8 cellular contexts compared by ENCODE assay signal in the genomic region with DNA sequence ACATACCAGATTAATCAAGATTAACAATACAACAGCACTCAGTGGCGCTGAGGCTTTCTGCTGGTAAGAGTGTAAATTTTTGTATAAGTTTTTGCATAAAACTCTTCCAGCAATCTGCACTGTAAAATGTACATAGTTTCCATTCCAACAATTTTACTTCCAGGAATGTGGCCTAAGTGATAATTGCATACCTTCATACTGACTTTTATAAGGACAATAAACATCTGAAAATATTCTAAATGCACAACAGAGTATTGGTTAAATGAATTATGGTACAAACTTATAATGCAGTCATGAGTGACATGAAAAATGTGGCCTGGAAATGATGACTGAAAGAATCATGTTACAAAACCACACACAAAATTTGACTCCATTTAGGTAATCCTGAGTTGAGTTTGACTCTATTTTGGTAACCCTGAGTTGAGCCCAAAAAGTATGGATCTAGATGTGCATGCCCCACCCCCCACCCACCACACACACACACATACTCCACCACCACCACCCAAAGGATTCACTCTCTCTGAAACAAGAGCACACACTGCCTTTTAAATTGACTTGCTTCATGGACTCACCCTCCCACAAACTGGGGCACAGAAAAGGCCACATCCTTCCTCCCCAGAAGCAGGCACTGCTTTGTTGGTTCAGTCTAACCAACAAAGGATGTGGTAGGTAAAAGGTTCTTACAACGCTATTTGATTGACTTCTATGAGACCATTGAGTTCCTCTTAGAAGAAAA.
DNase-seq lines count a peak whose midpoint lies in the region; ATAC-seq and TF ChIP-seq lines count a peak whose summit lies in the region.

No MANE protein-coding gene starts in this region.

- H3K4me2 ChIP-seq in neural progenitor cell, result peak overlapping the region; percentile 36
- H3K4me2 ChIP-seq in mesendoderm (ENCODE audit: low read length), result no peak overlapping the region

- no peaks in the 10 kb centered on the region for H3K9me3 ChIP-seq in neural progenitor cell (ENCODE audit: low read depth)

- no peak overlapping the region for H2BK120ac ChIP-seq in mesendoderm (ENCODE audit: low read depth, low read length)

- no peak overlapping the region for H3K23ac ChIP-seq in mesendoderm (ENCODE audit: low read length)

- no peak overlapping the region for H3K27ac ChIP-seq in neural progenitor cell
- no peak overlapping the region for H3K27ac ChIP-seq in mesendoderm (ENCODE audit: low read depth, low read length)

- no peak overlapping the region for H3K4ac ChIP-seq in mesendoderm (ENCODE audit: low read depth, low read length)

- H3K9me3 Mint-ChIP-seq in activated T-helper 2 cell treated with anti-CD3 and anti-CD28 coated beads, Interferon-gamma antibody, Interleukin-2, Interleukin-4, amounts not matched to agents 10 μg/mL and 5 μg/mL and 100 μg/mL, durations not matched to agents 14 hours and 24 hours and 36 hours, result no peaks in the 10 kb centered on the region
- peaks cover 7% of the 10 kb centered on the region for H3K9me3 Mint-ChIP-seq in neural progenitor cell

- peaks cover 36% of the 10 kb centered on the region for H3K4me1 Mint-ChIP-seq in activated T-helper 2 cell treated with anti-CD3 and anti-CD28 coated beads, Interferon-gamma antibody, Interleukin-2, Interleukin-4, amounts not matched to agents 10 μg/mL and 5 μg/mL and 100 μg/mL, durations not matched to agents 14 hours and 24 hours and 36 hours (ENCODE audit: low read depth)
- peaks cover 6% of the 10 kb centered on the region for H3K4me1 Mint-ChIP-seq in neural progenitor cell

- peaks cover 33% of the 10 kb centered on the region for H3K36me3 Mint-ChIP-seq in activated T-helper 2 cell treated with anti-CD3 and anti-CD28 coated beads, Interferon-gamma antibody, Interleukin-2, Interleukin-4, amounts not matched to agents 10 μg/mL and 5 μg/mL and 100 μg/mL, durations not matched to agents 14 hours and 24 hours and 36 hours (ENCODE audit: low read depth)
- peaks cover 5% of the 10 kb centered on the region for H3K36me3 Mint-ChIP-seq in neural progenitor cell

- H3K4me3 Mint-ChIP-seq in activated T-helper 2 cell treated with anti-CD3 and anti-CD28 coated beads, Interferon-gamma antibody, Interleukin-2, Interleukin-4, amounts not matched to agents 10 μg/mL and 5 μg/mL and 100 μg/mL, durations not matched to agents 14 hours and 24 hours and 36 hours (ENCODE audit: low read depth), result no peak overlapping the region
- H3K4me3 Mint-ChIP-seq in neural progenitor cell, result no peak overlapping the region

- DNase-seq in Daoy (ENCODE audit: low read depth), result peak; percentile 96
- DNase-seq in NOMO-1 treated with dmso at 0.1 percent for 144 hours (lab: John Stamatoyannopoulos, UW; ENCODE audit: unreplicated experiment), result peak; percentile 63
- DNase-seq in activated T-helper 2 cell treated with anti-CD3 and anti-CD28 coated beads, Interferon-gamma antibody, Interleukin-2, Interleukin-4, amounts not matched to agents 10 μg/mL and 5 μg/mL and 100 μg/mL, durations not matched to agents 14 hours and 24 hours and 36 hours (ENCODE audit: low spot score), result peak; percentile 70
- DNase-seq in neural progenitor cell (ENCODE audit: low spot score), result peak; percentile 58
- no peak for DNase-seq in medulla oblongata (ENCODE audit: extremely low spot score)
- DNase-seq in midbrain (lab: John Stamatoyannopoulos, UW), result no peak
- DNase-seq in mesendoderm, result no peak

- no peak overlapping the region for H4K8ac ChIP-seq in mesendoderm (ENCODE audit: low read depth, low read length)

- H3K79me1 ChIP-seq in mesendoderm (ENCODE audit: low read length), result no peaks in the 10 kb centered on the region

- no peak overlapping the region for H3K56ac ChIP-seq in mesendoderm (ENCODE audit: low read length)

- H4K5ac ChIP-seq in mesendoderm (ENCODE audit: low read length), result no peak overlapping the region

- no peak for TF ChIP-seq CTCF in neural progenitor cell (IDR thresholded peaks at IDR 0.05)

- H3K18ac ChIP-seq in mesendoderm (ENCODE audit: low read length), result no peak overlapping the region

- H3F3A ChIP-seq in neural progenitor cell (ENCODE audit: low read depth), result peaks cover 25% of the 10 kb centered on the region

- WGBS in mesendoderm (ENCODE audit: extremely low coverage, insufficient coverage, low lambda C conversion rate), result no CpG with 5 or more reads among the region's 2 CpGs

- H2AFZ ChIP-seq in neural progenitor cell (replicated peaks), result no peak overlapping the region

- H2BK5ac ChIP-seq in mesendoderm (ENCODE audit: low read length), result no peak overlapping the region

- H3K27me3 ChIP-seq in neural progenitor cell (no peaks in the 10 kb centered on the region), mesendoderm (ENCODE audit: insufficient read depth, low read length, poor library complexity) (no peaks in the 10 kb centered on the region)

- H3K9ac ChIP-seq in neural progenitor cell (no peak overlapping the region), mesendoderm (ENCODE audit: low read length) (no peak overlapping the region)

- ATAC-seq in GM21737 (IDR thresholded peaks at IDR 0.05; ENCODE audit: unreplicated experiment), result peak; percentile 54

- H3K27ac Mint-ChIP-seq in activated T-helper 2 cell treated with anti-CD3 and anti-CD28 coated beads, Interferon-gamma antibody, Interleukin-2, Interleukin-4, amounts not matched to agents 10 μg/mL and 5 μg/mL and 100 μg/mL, durations not matched to agents 14 hours and 24 hours and 36 hours, result peak overlapping the region; percentile 76
- no peak overlapping the region for H3K27ac Mint-ChIP-seq in neural progenitor cell

- H3K27me3 Mint-ChIP-seq in activated T-helper 2 cell treated with anti-CD3 and anti-CD28 coated beads, Interferon-gamma antibody, Interleukin-2, Interleukin-4, amounts not matched to agents 10 μg/mL and 5 μg/mL and 100 μg/mL, durations not matched to agents 14 hours and 24 hours and 36 hours (ENCODE audit: low read depth), result peaks cover 33% of the 10 kb centered on the region
- peaks cover 2% of the 10 kb centered on the region for H3K27me3 Mint-ChIP-seq in neural progenitor cell (ENCODE audit: insufficient read depth, low read depth)

- H3K79me2 ChIP-seq in neural progenitor cell (ENCODE audit: low read depth) (no peaks in the 10 kb centered on the region), mesendoderm (ENCODE audit: control insufficient read depth, insufficient read depth, low read length) (no peaks in the 10 kb centered on the region)

- H3K36me3 ChIP-seq in neural progenitor cell, result no peaks in the 10 kb centered on the region
- no peaks in the 10 kb centered on the region for H3K36me3 ChIP-seq in mesendoderm (ENCODE audit: control insufficient read depth, insufficient read depth, low read length)

- no peaks in the 10 kb centered on the region for H4K20me1 ChIP-seq in neural progenitor cell (ENCODE audit: low read depth)

- H3K4me1 ChIP-seq in neural progenitor cell, result peaks cover 14% of the 10 kb centered on the region
- H3K4me1 ChIP-seq in mesendoderm (ENCODE audit: control insufficient read depth, low read depth, low read length), result peaks cover 11% of the 10 kb centered on the region

- H2AK5ac ChIP-seq in mesendoderm (ENCODE audit: low read length), result no peak overlapping the region

- intact Hi-C loops in activated T-helper 2 cell treated with anti-CD3 and anti-CD28 coated beads, Interferon-gamma antibody, Interleukin-2, Interleukin-4, amounts not matched to agents 10 μg/mL and 5 μg/mL and 100 μg/mL, durations not matched to agents 14 hours and 24 hours and 36 hours (cut with micrococcal nuclease), result loop anchor here (1.0 to 5.0 kb wide), 10 partner anchors 8 to 342 kb away; a partner anchor contains a TSS

- no peak overlapping the region for H3K4me3 ChIP-seq in neural progenitor cell
- no peak overlapping the region for H3K4me3 ChIP-seq in mesendoderm (ENCODE audit: low read length)

- no peak overlapping the region for H2BK15ac ChIP-seq in mesendoderm (replicated peaks; ENCODE audit: low read depth)

Comparison
In these comparisons a context has a peak if more than half of its experiments do, and no peak if none do; other contexts are left out.
1. DNase-seq: peak in Daoy (single experiment), NOMO-1 treated with dmso at 0.1 percent for 144 hours (single experiment), activated T-helper 2 cell treated with anti-CD3 and anti-CD28 coated beads, Interferon-gamma antibody, Interleukin-2, Interleukin-4, amounts not matched to agents 10 μg/mL and 5 μg/mL and 100 μg/mL, durations not matched to agents 14 hours and 24 hours and 36 hours (single experiment) and neural progenitor cell (single experiment); none in medulla oblongata (single experiment), midbrain (single experiment) and mesendoderm (single experiment).